ENCODE assay signal across 1 cellular context in the genomic region with DNA sequence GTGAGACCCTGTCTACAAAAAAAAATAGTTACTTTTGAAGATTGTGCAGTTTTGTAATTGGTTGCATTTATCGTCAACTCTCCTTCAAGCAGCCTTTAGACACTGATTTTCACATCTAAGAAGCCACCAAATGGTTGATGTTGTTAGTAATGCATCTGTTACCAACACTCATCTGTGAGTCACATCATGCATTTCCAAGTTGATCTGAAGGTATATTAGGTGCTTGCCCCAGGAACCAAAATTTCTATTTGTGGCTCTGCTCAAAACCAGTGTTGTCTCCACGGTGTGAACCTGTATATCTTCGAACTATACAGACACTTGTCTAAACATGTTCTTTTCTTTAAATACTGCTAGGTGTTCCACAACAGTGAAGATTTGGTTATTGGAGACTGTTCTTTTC.
TF ChIP-seq lines count a peak whose summit lies in the region.

No MANE protein-coding gene starts in this region.

TF ChIP-seq in HepG2, 621 proteins besides CTCF, POLR2A, EP300 and RAD21:
- TF ChIP-seq PHB2 (IDR thresholded peaks at IDR 0.05; ENCODE audit: partially characterized antibody) = no peak
- TF ChIP-seq ZNF713 (CRISPR knock-in tag; IDR thresholded peaks at IDR 0.05) = no peak
- TF ChIP-seq YEATS4 (CRISPR knock-in tag; IDR thresholded peaks at IDR 0.05; ENCODE audit: borderline replicate concordance) = no peak
- no peak for TF ChIP-seq ERF (CRISPR knock-in tag; IDR thresholded peaks at IDR 0.05)
- TF ChIP-seq MAZ (IDR thresholded peaks at IDR 0.05; ENCODE audit: borderline replicate concordance, low read depth, low read length) = no peak
- TF ChIP-seq MAZ (CRISPR knock-in tag; IDR thresholded peaks at IDR 0.05; ENCODE audit: low read depth) = no peak
- TF ChIP-seq ZNF224 (CRISPR knock-in tag; IDR thresholded peaks at IDR 0.05) = no peak
- no peak for TF ChIP-seq ZNF607 (CRISPR knock-in tag; IDR thresholded peaks at IDR 0.05; ENCODE audit: borderline replicate concordance)
- TF ChIP-seq ZNF577 (CRISPR knock-in tag; IDR thresholded peaks at IDR 0.05; ENCODE audit: borderline replicate concordance, low read depth) = no peak
- TF ChIP-seq MAFK (conservative IDR thresholded peaks at IDR 0.05 in 1 of 2, IDR thresholded peaks at IDR 0.05 in 1 of 2; ENCODE audit: low read length in 2 of 2) = no peak
